ENCODE assay signal across 9 cellular contexts in genomic region chr4:158778065-158778711, GRCh38. TPM values are rescaled to one million over a fixed set of nuclear protein-coding genes. Genes with fewer than 3 reads are reported as not detected.
DNase-seq lines count a peak whose midpoint lies in the region; ATAC-seq and TF ChIP-seq lines count a peak whose summit lies in the region.
"Had no signal": no experiment of that assay in that cellular context is flagged by ENCODE, and none has a peak within 500 bp of the region (broad histone marks: within the 10 kb centered on the region; RNA-seq: fewer than 3 reads in every experiment).

No MANE protein-coding gene starts in this region.

- ATAC-seq in GM21381 (IDR thresholded peaks at IDR 0.05; ENCODE audit: unreplicated experiment): peak; percentile 96
- peak; percentile 97 for ATAC-seq in HG03558 (IDR thresholded peaks at IDR 0.05; ENCODE audit: extremely low read depth, unreplicated experiment)

- H3K36me3 Mint-ChIP-seq in glutamatergic neuron (ENCODE audit: unreplicated experiment): no peaks in the 10 kb centered on the region

- DNase-seq in EH (ENCODE audit: low read depth) (peak; percentile 23), HPDE6-E6E7 (ENCODE audit: extremely low spot score) (no peak), NCI-H345 (lab: John Stamatoyannopoulos, UW) (no peak), glutamatergic neuron (no peak), HCEC 1CT (no peak)

- no peaks in the 10 kb centered on the region for H3K27me3 Mint-ChIP-seq in glutamatergic neuron (ENCODE audit: unreplicated experiment)

- H3K9ac ChIP-seq in endocrine pancreas (ENCODE audit: control insufficient read depth, insufficient read depth, low read length): no peak overlapping the region

- H3K27me3 ChIP-seq in endocrine pancreas (ENCODE audit: control insufficient read depth, insufficient read depth, low read length): no peaks in the 10 kb centered on the region

- H3K27ac Mint-ChIP-seq in glutamatergic neuron (ENCODE audit: unreplicated experiment): no peak overlapping the region

- no peaks in the 10 kb centered on the region for H3K9me3 Mint-ChIP-seq in glutamatergic neuron (ENCODE audit: unreplicated experiment)
- H3K9me3 Mint-ChIP-seq: neural crest cell had no signal

- no peaks in the 10 kb centered on the region for H3K36me3 ChIP-seq in endocrine pancreas (ENCODE audit: control insufficient read depth, insufficient read depth, low read length)

- H3K4me1 ChIP-seq in endocrine pancreas (ENCODE audit: control insufficient read depth, insufficient read depth, low read length): peaks cover 40% of the 10 kb centered on the region

- TF ChIP-seq CTCF in glutamatergic neuron (IDR thresholded peaks at IDR 0.05; ENCODE audit: partially characterized antibody, unreplicated experiment): no peak

- H3K4me3 ChIP-seq in endocrine pancreas (ENCODE audit: control insufficient read depth, insufficient read depth, low read length): peak overlapping the region; percentile 40

- no peaks in the 10 kb centered on the region for H3K9me3 ChIP-seq in endocrine pancreas (ENCODE audit: control insufficient read depth, low read length)

- H3K4me3 Mint-ChIP-seq in glutamatergic neuron (ENCODE audit: unreplicated experiment): no peak overlapping the region
- H3K4me3 Mint-ChIP-seq: neural crest cell had no signal

- peaks cover 13% of the 10 kb centered on the region for H3K4me1 Mint-ChIP-seq in glutamatergic neuron (ENCODE audit: low read depth, unreplicated experiment)

RNA-seq across cellular contexts. Expression of gene FNIP2, which starts 9.4 kb away (rescaled TPM):
- total RNA-seq in glutamatergic neuron (ENCODE audit: unreplicated experiment): 53.2 TPM

RNA-seq across cellular contexts. Expression of gene PPID, which starts 55.0 kb away (rescaled TPM):
- 22.1 TPM for total RNA-seq in glutamatergic neuron (ENCODE audit: unreplicated experiment)
